13 cellular contexts compared by ENCODE assay signal in genomic region chr15:40543631-40544294, GRCh38. TPM values are rescaled to one million over a fixed set of nuclear protein-coding genes. Genes with fewer than 3 reads are reported as not detected.
A peak's percentile ranks its signal among the peaks of the same experiment; 100 is the strongest.
DNase-seq lines count a peak whose midpoint lies in the region; ATAC-seq and TF ChIP-seq lines count a peak whose summit lies in the region.
"Had no signal": no experiment of that assay in that cellular context is flagged by ENCODE, and none has a peak within 500 bp of the region (broad histone marks: within the 10 kb centered on the region; RNA-seq: fewer than 3 reads in every experiment).

No MANE protein-coding gene starts in this region.

- no peak overlapping the region for H3K4me3 Mint-ChIP-seq in stimulated activated naive CD8-positive, alpha-beta T cell treated with anti-CD3 and anti-CD28 coated beads, Interleukin-15, Interleukin-2, amounts not matched to agents 100 ng/mL and 50 ng/mL, for 24 hours
- H3K4me3 Mint-ChIP-seq in activated CD4-positive, alpha-beta T cell treated with anti-CD3 and anti-CD28 coated beads, Interleukin-2, amount 10 ng/mL, durations not matched to agents 24 days and 14 days, result no peak overlapping the region
- H3K4me3 Mint-ChIP-seq in GM23338, result no peak overlapping the region
- H3K4me3 Mint-ChIP-seq: activated CD4-positive, alpha-beta memory T cell treated with anti-CD3 and anti-CD28 coated beads, Interleukin-2, amount 10 ng/mL, durations not matched to agents 7 days and 5 days had no signal

- DNase-seq in activated CD4-positive, CD25-positive, alpha-beta regulatory T cell (lab: John Stamatoyannopoulos, UW), result no peak
- peak; percentile 27 for DNase-seq in Jurkat, Clone E6-1 (ENCODE audit: low read depth, low spot score)
- DNase-seq in activated CD4-positive, alpha-beta T cell treated with anti-CD3 and anti-CD28 coated beads, Interleukin-2, amount 10 ng/mL, durations not matched to agents 24 days and 14 days, result no peak
- DNase-seq in GM23338 (ENCODE audit: low spot score) (no peak), NCI-H1105 treated with DMSO at 0.1 percent for 48 hours (lab: John Stamatoyannopoulos, UW) (no peak)
- DNase-seq: activated CD4-positive, alpha-beta memory T cell treated with anti-CD3 and anti-CD28 coated beads, Interleukin-2, amount 10 ng/mL, durations not matched to agents 7 days and 5 days; KG1; stimulated activated CD4-positive, alpha-beta T cell treated with anti-CD3 and anti-CD28 coated beads, Interleukin-2, amount 100 ng/mL, for 48 hours had no signal

- H3K4me1 Mint-ChIP-seq in stimulated activated naive CD8-positive, alpha-beta T cell treated with anti-CD3 and anti-CD28 coated beads, Interleukin-15, Interleukin-2, amounts not matched to agents 100 ng/mL and 50 ng/mL, for 24 hours (ENCODE audit: low read depth), result peaks cover 13% of the 10 kb centered on the region
- H3K4me1 Mint-ChIP-seq in activated CD4-positive, alpha-beta T cell treated with anti-CD3 and anti-CD28 coated beads, Interleukin-2, amount 10 ng/mL, durations not matched to agents 24 days and 14 days, result peaks cover 9% of the 10 kb centered on the region
- H3K4me1 Mint-ChIP-seq in GM23338, result no peaks in the 10 kb centered on the region; the same call in 2 of the 3 replicates

- no peak overlapping the region for H2AFZ ChIP-seq in GM23338

- H3K9me2 ChIP-seq in GM23338 (ENCODE audit: insufficient read depth), result no peaks in the 10 kb centered on the region

- H3K79me2 ChIP-seq in GM23338 (replicated peaks; ENCODE audit: insufficient read depth), result no peaks in the 10 kb centered on the region

- no peaks in the 10 kb centered on the region for H3K27me3 Mint-ChIP-seq in stimulated activated naive CD8-positive, alpha-beta T cell treated with anti-CD3 and anti-CD28 coated beads, Interleukin-15, Interleukin-2, amounts not matched to agents 100 ng/mL and 50 ng/mL, for 24 hours
- no peaks in the 10 kb centered on the region for H3K27me3 Mint-ChIP-seq in activated CD4-positive, alpha-beta T cell treated with anti-CD3 and anti-CD28 coated beads, Interleukin-2, amount 10 ng/mL, durations not matched to agents 24 days and 14 days
- H3K27me3 Mint-ChIP-seq in GM23338 (ENCODE audit: insufficient read depth, low read depth, poor library complexity), result peaks cover 5% of the 10 kb centered on the region
- H3K27me3 Mint-ChIP-seq: activated CD4-positive, alpha-beta memory T cell treated with anti-CD3 and anti-CD28 coated beads, Interleukin-2, amount 10 ng/mL, durations not matched to agents 7 days and 5 days had no signal

- peaks cover 13% of the 10 kb centered on the region for H3K36me3 Mint-ChIP-seq in stimulated activated naive CD8-positive, alpha-beta T cell treated with anti-CD3 and anti-CD28 coated beads, Interleukin-15, Interleukin-2, amounts not matched to agents 100 ng/mL and 50 ng/mL, for 24 hours (ENCODE audit: low read depth)
- H3K36me3 Mint-ChIP-seq in activated CD4-positive, alpha-beta T cell treated with anti-CD3 and anti-CD28 coated beads, Interleukin-2, amount 10 ng/mL, durations not matched to agents 24 days and 14 days (ENCODE audit: low read depth), result peaks cover 12% of the 10 kb centered on the region
- no peaks in the 10 kb centered on the region for H3K36me3 Mint-ChIP-seq in GM23338 (ENCODE audit: low read depth)

- no peaks in the 10 kb centered on the region; the same call in 1 of the 2 replicates for H4K20me1 ChIP-seq in GM23338 (replicated peaks; ENCODE audit: insufficient read depth)

- peak; percentile 49 to 53 for ATAC-seq in activated CD4-positive, CD25-positive, alpha-beta regulatory T cell treated with anti-CD3 and anti-CD28 coated beads, Interleukin-2, amount 50 U/mL, for 24 hours
- ATAC-seq in HG02763 (IDR thresholded peaks at IDR 0.05; ENCODE audit: unreplicated experiment) (peak; percentile 63), GM23338 (no peak)

- no peak for TF ChIP-seq CTCF in GM23338 (conservative IDR thresholded peaks at IDR 0.05; ENCODE audit: low read depth in 2 of 2)

- no peak overlapping the region for H3K4me3 ChIP-seq in Jurkat, Clone E6-1 (ENCODE audit: low read length)
- H3K4me3 ChIP-seq in GM23338, result no peak overlapping the region
- H3K4me3 ChIP-seq: Peyer's patch had no signal

- H3F3A ChIP-seq in GM23338 (replicated peaks; ENCODE audit: low read depth), result no peaks in the 10 kb centered on the region

- no peaks in the 10 kb centered on the region for H3K27me3 ChIP-seq in GM23338 (ENCODE audit: insufficient read depth)
- H3K27me3 ChIP-seq: Peyer's patch had no signal

- no peaks in the 10 kb centered on the region for H3K4me1 ChIP-seq in GM23338 (ENCODE audit: insufficient read depth)

- H3K9me3 Mint-ChIP-seq in stimulated activated naive CD8-positive, alpha-beta T cell treated with anti-CD3 and anti-CD28 coated beads, Interleukin-15, Interleukin-2, amounts not matched to agents 100 ng/mL and 50 ng/mL, for 24 hours, result no peaks in the 10 kb centered on the region
- no peaks in the 10 kb centered on the region for H3K9me3 Mint-ChIP-seq in activated CD4-positive, alpha-beta T cell treated with anti-CD3 and anti-CD28 coated beads, Interleukin-2, amount 10 ng/mL, durations not matched to agents 24 days and 14 days
- H3K9me3 Mint-ChIP-seq in GM23338, result no peaks in the 10 kb centered on the region
- H3K9me3 Mint-ChIP-seq: activated CD4-positive, alpha-beta memory T cell treated with anti-CD3 and anti-CD28 coated beads, Interleukin-2, amount 10 ng/mL, durations not matched to agents 7 days and 5 days had no signal

- intact Hi-C loops in activated CD4-positive, alpha-beta T cell treated with anti-CD3 and anti-CD28 coated beads, Interleukin-2, amount 10 ng/mL, durations not matched to agents 24 days and 14 days (cut with micrococcal nuclease), result no loop called here

- no peak overlapping the region for H3K27ac ChIP-seq in GM23338 (ENCODE audit: low read depth)
- H3K27ac ChIP-seq: 22Rv1, Peyer's patch had no signal

- no peaks in the 10 kb centered on the region for H3K36me3 ChIP-seq in GM23338 (ENCODE audit: insufficient read depth)

- H3K27ac Mint-ChIP-seq in stimulated activated naive CD8-positive, alpha-beta T cell treated with anti-CD3 and anti-CD28 coated beads, Interleukin-15, Interleukin-2, amounts not matched to agents 100 ng/mL and 50 ng/mL, for 24 hours, result peak overlapping the region; percentile 37
- H3K27ac Mint-ChIP-seq in activated CD4-positive, alpha-beta T cell treated with anti-CD3 and anti-CD28 coated beads, Interleukin-2, amount 10 ng/mL, durations not matched to agents 24 days and 14 days, result no peak overlapping the region
- H3K27ac Mint-ChIP-seq in GM23338, result no peak overlapping the region
- H3K27ac Mint-ChIP-seq: activated CD4-positive, alpha-beta memory T cell treated with anti-CD3 and anti-CD28 coated beads, Interleukin-2, amount 10 ng/mL, durations not matched to agents 7 days and 5 days had no signal

- H3K4me2 ChIP-seq in GM23338, result no peak overlapping the region

TF ChIP-seq in GM23338, 12 proteins besides CTCF, POLR2A, EP300 and RAD21 (continues in another document):
- TF ChIP-seq ZNF114 (CRISPR knock-in tag; IDR thresholded peaks at IDR 0.05) (no peak), EZH2phosphoT487 (IDR thresholded peaks at IDR 0.05; ENCODE audit: unreplicated experiment) (no peak), JUNB (IDR thresholded peaks at IDR 0.05; ENCODE audit: unreplicated experiment) (no peak), ZNF331 (CRISPR knock-in tag; IDR thresholded peaks at IDR 0.05; ENCODE audit: low read depth) (no peak)

RNA-seq across cellular contexts. Expression of gene CCDC32, which starts 21.1 kb away (rescaled TPM):
- polyA plus RNA-seq in Jurkat, Clone E6-1 (2012; ENCODE audit: insufficient read depth, insufficient read length), result 27.6 TPM
- 29.9 and 33.5 TPM in 2 replicates for total RNA-seq in activated CD4-positive, alpha-beta T cell treated with anti-CD3 and anti-CD28 coated beads, Interleukin-2, amount 10 ng/mL, durations not matched to agents 24 days and 14 days
- total RNA-seq in GM23338 (2014; rRNA removed; shearing (Covaris generic)), result 15.4 and 16.9 TPM in 2 replicates
- polyA plus RNA-seq in GM23338 (2016; fragmentation: Nextera tagmentation; extraction: Ambion mirVana), result 12.2 and 13.8 TPM in 2 replicates

RNA-seq across cellular contexts. Expression of gene RPUSD2, which starts 25.3 kb away (rescaled TPM):
- polyA plus RNA-seq in Jurkat, Clone E6-1 (2012; ENCODE audit: insufficient read depth, insufficient read length), result 19.7 TPM
- total RNA-seq in activated CD4-positive, alpha-beta T cell treated with anti-CD3 and anti-CD28 coated beads, Interleukin-2, amount 10 ng/mL, durations not matched to agents 24 days and 14 days, result 19.3 and 20.5 TPM in 2 replicates
- total RNA-seq in GM23338 (2014; rRNA removed; shearing (Covaris generic)), result 23.3 and 25.5 TPM in 2 replicates
- polyA plus RNA-seq in GM23338 (2016; fragmentation: Nextera tagmentation; extraction: Ambion mirVana), result 21.2 and 22.0 TPM in 2 replicates

RNA-seq across cellular contexts. Expression of gene KNL1, which starts 50.3 kb away (rescaled TPM):
- polyA plus RNA-seq in Jurkat, Clone E6-1 (2012; ENCODE audit: insufficient read depth, insufficient read length), result 37.4 TPM
- 25.3 and 25.6 TPM in 2 replicates for total RNA-seq in activated CD4-positive, alpha-beta T cell treated with anti-CD3 and anti-CD28 coated beads, Interleukin-2, amount 10 ng/mL, durations not matched to agents 24 days and 14 days
- total RNA-seq in GM23338 (2014; rRNA removed; shearing (Covaris generic)), result 43.2 and 46.2 TPM in 2 replicates
- 16.7 and 18.5 TPM in 2 replicates for polyA plus RNA-seq in GM23338 (2016; fragmentation: Nextera tagmentation; extraction: Ambion mirVana)
